In the genomic region with DNA sequence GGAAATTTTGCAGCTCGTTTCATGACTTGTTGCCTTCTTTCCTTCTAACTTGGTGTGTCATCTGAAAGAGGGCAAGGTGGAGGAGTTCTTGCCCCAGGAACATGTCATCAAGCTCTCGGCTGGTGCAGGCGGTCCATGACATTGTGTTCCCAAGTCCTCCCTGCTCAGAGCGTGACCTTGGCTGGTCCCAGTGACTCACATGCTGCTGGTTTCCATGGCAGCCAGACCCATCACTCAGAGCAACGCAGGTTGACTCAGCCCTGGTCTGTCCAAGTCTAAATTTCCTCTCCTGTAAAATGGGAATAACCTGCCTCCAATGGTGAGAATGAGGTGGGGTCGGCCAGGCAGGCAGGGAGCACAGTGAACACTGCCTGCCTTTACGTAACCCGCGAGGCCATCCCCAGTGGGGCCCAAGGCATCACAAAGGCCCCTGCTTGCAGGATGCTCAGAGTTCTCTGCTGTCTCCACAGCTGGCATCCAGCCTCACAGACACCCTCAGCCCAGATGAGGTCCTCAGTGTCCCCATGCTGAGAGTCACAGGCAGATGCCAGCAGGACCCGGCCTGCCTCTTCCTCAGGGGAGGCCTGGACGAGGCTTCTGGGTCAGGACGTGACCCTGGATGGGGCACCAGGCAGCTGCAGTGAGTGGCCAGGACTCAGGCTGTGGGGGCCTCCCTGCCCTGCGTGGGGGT, we compare ENCODE assay signal across 11 cellular contexts.
DNase-seq lines count a peak whose midpoint lies in the region; ATAC-seq and TF ChIP-seq lines count a peak whose summit lies in the region.
"Had no signal": no experiment of that assay in that cellular context is flagged by ENCODE, and none has a peak within 500 bp of the region (broad histone marks: within the 10 kb centered on the region; RNA-seq: fewer than 3 reads in every experiment).

No MANE protein-coding gene starts in this region.

- intact Hi-C loops in cardiac septum (cut with DNase I) (no loop called here), Right ventricle myocardium superior (cut with DNase I) (no loop called here), body of pancreas (cut with DNase I) (no loop called here)

- H3K27ac ChIP-seq in body of pancreas, result no peak overlapping the region
- H3K27ac ChIP-seq: coronary artery had no signal

- DNase-seq in cardiac septum (ENCODE audit: low spot score), result peak; percentile 75
- DNase-seq in Right ventricle myocardium superior, result no peak
- peak in 3 of 4 donors; percentile 28 to 73 (median 34) for DNase-seq in body of pancreas
- peak; percentile 81 for DNase-seq in iris pigment epithelial cell (ENCODE audit: low read depth)
- no peak for DNase-seq in NCI-H2171 (lab: John Stamatoyannopoulos, UW)
- DNase-seq in pons (ENCODE audit: low spot score), result no peak
- DNase-seq: stimulated activated CD8-positive, alpha-beta memory T cell treated with anti-CD3 and anti-CD28 coated beads, Interleukin-4, amount 100 ng/mL, for 48 hours had no signal

- no peaks in the 10 kb centered on the region for H3K36me3 ChIP-seq in body of pancreas (replicated peaks in 1 of 2; ENCODE audit: insufficient read depth in 1 of 2, low read depth in 2 of 2)

- WGBS in body of pancreas, 2 donors, result 64 to 77% methylated on average over 7 to 13 of the region's 13 CpGs

- ATAC-seq in Right ventricle myocardium superior (ENCODE audit: poor library complexity) (no peak), body of pancreas (no peak), GM18511 (IDR thresholded peaks at IDR 0.05; ENCODE audit: unreplicated experiment) (no peak), GM18868 (IDR thresholded peaks at IDR 0.05; ENCODE audit: unreplicated experiment) (no peak)
- ATAC-seq: activated CD4-positive, CD25-positive, alpha-beta regulatory T cell treated with anti-CD3 and anti-CD28 coated beads, Interleukin-2, amount 50 U/mL, for 24 hours had no signal

- H3K9me3 ChIP-seq in body of pancreas, result no peaks in the 10 kb centered on the region

- no peaks in the 10 kb centered on the region for H3K27me3 ChIP-seq in body of pancreas

- TF ChIP-seq CTCF in body of pancreas (IDR thresholded peaks at IDR 0.05), result no peak

- no peak overlapping the region for H3K4me3 ChIP-seq in body of pancreas
- H3K4me3 ChIP-seq: coronary artery had no signal

- no peak for TF ChIP-seq POLR2A in body of pancreas (IDR thresholded peaks at IDR 0.05)

- H3K4me1 ChIP-seq in body of pancreas, result no peaks in the 10 kb centered on the region

Comparison
In these comparisons a context has a peak if more than half of its experiments do, and no peak if none do; other contexts are left out.
1. DNase-seq: peak in cardiac septum (single experiment), body of pancreas (3 of 4) and iris pigment epithelial cell (single experiment); none in Right ventricle myocardium superior (single experiment), NCI-H2171 (single experiment) and pons (single experiment).